8 cellular contexts compared by ENCODE assay signal in genomic region chr11:112024178-112024777, GRCh38. TPM values are rescaled to one million over a fixed set of nuclear protein-coding genes. Genes with fewer than 3 reads are reported as not detected.
A peak's percentile ranks its signal among the peaks of the same experiment; 100 is the strongest.
DNase-seq lines count a peak whose midpoint lies in the region; ATAC-seq and TF ChIP-seq lines count a peak whose summit lies in the region.

No MANE protein-coding gene starts in this region.

- intact Hi-C loops in ovary (cut with DNase I), result loop anchor here in 1 of 4 donors (10.0 kb wide), 1 partner anchor 89 kb away; the partner anchor contains the start of gene DIXDC1

- DNase-seq in AG09309 (ENCODE audit: low read depth), result no peak
- DNase-seq in fibroblast of lung (ENCODE audit: low read depth in 2 of 2), result no peak
- DNase-seq in ovary, result no peak
- no peak for DNase-seq in stimulated activated CD4-positive, alpha-beta T cell treated with anti-CD3 and anti-CD28 coated beads, Interleukin-2, amount 100 ng/mL, for 24 hours
- no peak for DNase-seq in COLO829 (ENCODE audit: low spot score)

- H3K36me3 Mint-ChIP-seq in T-helper 1 cell treated with Interleukin-12 subunit alpha and Interleukin-12 subunit beta and Interleukin-4 antibody, amounts not matched to agents 30 μg/mL and 1 μg/mL, for 36 hours (ENCODE audit: low read depth), result peaks cover 9% of the 10 kb centered on the region

- no peaks in the 10 kb centered on the region for H4K20me1 ChIP-seq in fibroblast of lung (ENCODE audit: control insufficient read depth, extremely low read depth, insufficient read depth, low read length)

- H3K27me3 ChIP-seq in fibroblast of lung (ENCODE audit: control insufficient read depth, insufficient read depth, low read length) (no peaks in the 10 kb centered on the region), ovary (no peaks in the 10 kb centered on the region)

- H3K4me1 ChIP-seq in fibroblast of lung (ENCODE audit: control insufficient read depth, extremely low read depth, insufficient read depth, low read length) (no peaks in the 10 kb centered on the region), ovary (ENCODE audit: insufficient read depth) (no peaks in the 10 kb centered on the region)

- peak overlapping the region; percentile 100 for H3K4me3 Mint-ChIP-seq in T-helper 1 cell treated with Interleukin-12 subunit alpha and Interleukin-12 subunit beta and Interleukin-4 antibody, amounts not matched to agents 30 μg/mL and 1 μg/mL, for 36 hours

- H3K9me3 ChIP-seq in fibroblast of lung (ENCODE audit: control insufficient read depth, insufficient read depth, low read depth, low read length), result no peaks in the 10 kb centered on the region
- H3K9me3 ChIP-seq in ovary, result no peaks in the 10 kb centered on the region

- ATAC-seq in GM18861 (IDR thresholded peaks at IDR 0.05; ENCODE audit: unreplicated experiment) (peak; percentile 44), HG03139 (IDR thresholded peaks at IDR 0.05; ENCODE audit: unreplicated experiment) (peak; percentile 3)

- WGBS in ovary, 3 donors, result 14 to 19% (median 17%) methylated on average over 10 of the region's 10 CpGs

- H3K79me2 ChIP-seq in fibroblast of lung (ENCODE audit: control insufficient read depth, insufficient read depth, low read length), result peaks cover 7% of the 10 kb centered on the region

- H3K4me2 ChIP-seq in fibroblast of lung (ENCODE audit: extremely low read depth, insufficient read depth, low read length), result peak overlapping the region; percentile 96

- TF ChIP-seq CTCF in AG09309 (IDR thresholded peaks at IDR 0.05; ENCODE audit: control insufficient read depth, insufficient read depth, low read depth, low read length, missing control alignments), result no peak
- TF ChIP-seq CTCF in fibroblast of lung (conservative IDR thresholded peaks at IDR 0.05 in 1 of 2, IDR thresholded peaks at IDR 0.05 in 1 of 2; ENCODE audit: low read depth in 1 of 2, low read length in 2 of 2), result no peak
- no peak for TF ChIP-seq CTCF in ovary (IDR thresholded peaks at IDR 0.05)

- H3K9me3 Mint-ChIP-seq in T-helper 1 cell treated with Interleukin-12 subunit alpha and Interleukin-12 subunit beta and Interleukin-4 antibody, amounts not matched to agents 30 μg/mL and 1 μg/mL, for 36 hours, result no peaks in the 10 kb centered on the region

- peak overlapping the region; percentile 76 for H3K9ac ChIP-seq in fibroblast of lung (ENCODE audit: insufficient read depth, low read length)

- H3K36me3 ChIP-seq in fibroblast of lung (ENCODE audit: control insufficient read depth, insufficient read depth, low read length) (no peaks in the 10 kb centered on the region), ovary (no peaks in the 10 kb centered on the region)

- peak overlapping the region; percentile 96 for H2AFZ ChIP-seq in fibroblast of lung (ENCODE audit: low read length)

- no peak for TF ChIP-seq POLR2A in ovary (IDR thresholded peaks at IDR 0.05)

- H3K4me1 Mint-ChIP-seq in T-helper 1 cell treated with Interleukin-12 subunit alpha and Interleukin-12 subunit beta and Interleukin-4 antibody, amounts not matched to agents 30 μg/mL and 1 μg/mL, for 36 hours (ENCODE audit: low read depth), result peaks cover 19% of the 10 kb centered on the region

- H3K4me3 ChIP-seq in AG09309 (ENCODE audit: control insufficient read depth, low read depth, low read length) (peak overlapping the region; percentile 67), fibroblast of lung (replicated peaks in 1 of 4; ENCODE audit: control extremely low read depth in 1 of 4, insufficient read depth in 1 of 4, low read depth in 3 of 4, low read length in 4 of 4) (peak overlapping the region; percentile 75 to 91 (median 83)), ovary (peak overlapping the region; percentile 70)

- TF ChIP-seq EP300 in ovary (IDR thresholded peaks at IDR 0.05), result no peak

- H3K27me3 Mint-ChIP-seq in T-helper 1 cell treated with Interleukin-12 subunit alpha and Interleukin-12 subunit beta and Interleukin-4 antibody, amounts not matched to agents 30 μg/mL and 1 μg/mL, for 36 hours (ENCODE audit: low read depth), result no peaks in the 10 kb centered on the region

- H3K27ac ChIP-seq in fibroblast of lung (ENCODE audit: insufficient read depth, low read length), result no peak overlapping the region
- peak overlapping the region; percentile 89 for H3K27ac ChIP-seq in ovary

- peak overlapping the region; percentile 99 for H3K27ac Mint-ChIP-seq in T-helper 1 cell treated with Interleukin-12 subunit alpha and Interleukin-12 subunit beta and Interleukin-4 antibody, amounts not matched to agents 30 μg/mL and 1 μg/mL, for 36 hours

RNA-seq across cellular contexts. Expression of gene DLAT, which starts 0.9 kb away (rescaled TPM):
- total RNA-seq in fibroblast of lung, result 26.2 and 33.9 TPM in 2 replicates
- polyA plus RNA-seq in fibroblast of lung, result 37.8 and 48.8 TPM in 2 replicates
- 24.8 and 30.7 TPM in 2 replicates for polyA plus RNA-seq in fibroblast of lung (2012)
- polyA minus RNA-seq in fibroblast of lung (ENCODE audit: low replicate concordance), result 6.4 and 9.6 TPM in 2 replicates
- 10 to 100 TPM; 10.8 to 26.4 (median 19.9) TPM for total RNA-seq in ovary
- 10 to 100 TPM; 11.1 to 27.8 TPM for polyA plus RNA-seq in ovary

RNA-seq across cellular contexts. Expression of gene PIH1D2, which starts 49.5 kb away (rescaled TPM):
- 1.5 TPM in 2 replicates for total RNA-seq in fibroblast of lung
- polyA plus RNA-seq in fibroblast of lung, result 1.7 and 1.9 TPM in 2 replicates
- 1.3 and 1.7 TPM in 2 replicates for polyA plus RNA-seq in fibroblast of lung (2012)
- not detected in 2 replicates for polyA minus RNA-seq in fibroblast of lung (ENCODE audit: low replicate concordance)
- 1 to 10 TPM in 6 of 7 donors, under 1 TPM in 1; 0.83 to 8.6 (median 2.4) TPM for total RNA-seq in ovary
- 1 to 10 TPM in 1 of 2 donors, under 1 TPM in 1; 0.94 to 2.3 TPM for polyA plus RNA-seq in ovary

RNA-seq across cellular contexts. Expression of gene NKAPD1, which starts 49.8 kb away (rescaled TPM):
- total RNA-seq in fibroblast of lung (25.8 and 26.2 TPM in 2 replicates), ovary (10 to 100 TPM; 11.4 to 23.1 (median 17.2) TPM)
- polyA plus RNA-seq in fibroblast of lung (24.1 and 27.5 TPM in 2 replicates), ovary (10 to 100 TPM; 18.8 to 48.2 TPM)
- 15.5 and 20.0 TPM in 2 replicates for polyA plus RNA-seq in fibroblast of lung (2012)
- polyA minus RNA-seq in fibroblast of lung (ENCODE audit: low replicate concordance), result 1.8 and 3.0 TPM in 2 replicates
